11 cellular contexts compared by ENCODE assay signal in the genomic region with DNA sequence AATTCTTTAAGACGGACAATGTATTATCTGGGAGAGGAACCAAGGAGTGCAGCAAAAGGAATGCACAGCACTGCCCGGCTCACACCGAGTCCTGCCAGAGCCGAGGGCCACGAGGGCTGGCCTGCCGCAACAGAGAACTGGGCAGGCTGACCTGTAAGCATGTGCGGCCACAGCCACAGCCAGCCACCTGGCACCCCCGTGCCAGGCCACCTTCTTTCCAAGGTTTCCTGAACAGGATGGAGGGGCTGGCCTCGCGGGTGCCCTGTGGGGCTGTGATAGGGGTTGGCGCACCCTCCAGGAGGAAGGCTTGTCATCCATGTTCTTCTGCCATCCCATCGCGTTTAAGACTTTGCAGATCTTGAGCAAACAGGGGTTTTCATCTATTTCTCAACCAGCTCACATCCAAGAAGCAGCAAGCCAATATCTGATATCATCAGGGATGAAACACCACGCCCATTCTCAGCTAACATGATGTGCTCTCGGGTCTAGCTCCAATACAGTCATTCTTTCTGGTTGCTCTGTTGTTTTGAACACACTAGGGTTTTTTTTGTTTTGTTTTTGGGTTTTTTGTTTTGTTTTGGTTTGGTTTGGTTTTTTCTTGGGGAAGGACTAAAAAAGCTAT. TPM values are rescaled to one million over a fixed set of nuclear protein-coding genes. Genes with fewer than 3 reads are reported as not detected.
A peak's percentile ranks its signal among the peaks of the same experiment; 100 is the strongest.
DNase-seq lines count a peak whose midpoint lies in the region; ATAC-seq, FAIRE-seq and TF ChIP-seq lines count a peak whose summit lies in the region.
"Had no signal": no experiment of that assay in that cellular context is flagged by ENCODE, and none has a peak within 500 bp of the region (broad histone marks: within the 10 kb centered on the region; RNA-seq: fewer than 3 reads in every experiment).

No MANE protein-coding gene starts in this region.

- peak in 1 of 2 donors; percentile 14 for TF ChIP-seq POLR2A in gastrocnemius medialis (IDR thresholded peaks at IDR 0.05)

- H3K9me3 ChIP-seq in esophagus (ENCODE audit: control insufficient read depth in 2 of 2, insufficient read depth in 1 of 2, low read depth in 1 of 2, low read length in 1 of 2): no peaks in the 10 kb centered on the region
- H3K9me3 ChIP-seq in gastrocnemius medialis: no peaks in the 10 kb centered on the region

- ATAC-seq in gastrocnemius medialis: peak; percentile 52 to 61
- ATAC-seq in HG02588 (IDR thresholded peaks at IDR 0.05; ENCODE audit: unreplicated experiment): no peak
- ATAC-seq: T-cell had no signal

- WGBS in esophagus, 2 donors: 71 to 82% methylated on average over 15 of the region's 15 CpGs

- H3K27me3 ChIP-seq in esophagus (ENCODE audit: control insufficient read depth in 1 of 2, insufficient read depth in 2 of 2, low read length in 2 of 2) (no peaks in the 10 kb centered on the region), gastrocnemius medialis (no peaks in the 10 kb centered on the region)

- intact Hi-C loops in gastrocnemius medialis (cut with DNase I; ENCODE audit: low total_unique reads): no loop called here

- FAIRE-seq in RCC 7860 (lab: Jason Lieb, UNC): no peak

- peaks cover 0 to 6% of the 10 kb centered on the region in 2 donors for H3K36me3 ChIP-seq in esophagus (ENCODE audit: control insufficient read depth in 2 of 2, insufficient read depth in 2 of 2, low read length in 1 of 2)
- no peaks in the 10 kb centered on the region for H3K36me3 ChIP-seq in gastrocnemius medialis

- H3K4me3 ChIP-seq in esophagus (ENCODE audit: low read depth in 1 of 2, low read length in 2 of 2) (no peak overlapping the region), gastrocnemius medialis (no peak overlapping the region)

- in situ Hi-C loops in gastrocnemius medialis (cut with MboI; ENCODE audit: low sequenced_read_pairs in 4 of 4): no loop called here

- H3K4me1 ChIP-seq in esophagus (ENCODE audit: control insufficient read depth in 2 of 2, insufficient read depth in 2 of 2, low read length in 1 of 2): peaks cover 4 to 40% of the 10 kb centered on the region in 2 donors
- peaks cover 16 to 18% of the 10 kb centered on the region in 2 donors for H3K4me1 ChIP-seq in gastrocnemius medialis

- no peak for TF ChIP-seq CTCF in gastrocnemius medialis (IDR thresholded peaks at IDR 0.05 in 4 of 5, conservative IDR thresholded peaks at IDR 0.05 in 1 of 5)

- H3K27ac ChIP-seq in esophagus (ENCODE audit: low read depth in 2 of 2, low read length in 1 of 2) (peak overlapping the region; percentile 40 to 66), gastrocnemius medialis (peak overlapping the region in 3 of 4 donors; percentile 7 to 33 (median 25))

- DNase-seq in CD1c-positive myeloid dendritic cell (ENCODE audit: extremely low spot score) (peak; percentile 30), RCC 7860 (ENCODE audit: low spot score) (peak; percentile 4), gastrocnemius medialis (peak in 1 of 2 donors; percentile 29), cerebellar cortex (ENCODE audit: low spot score) (no peak), iPS-NIHi11 (ENCODE audit: low spot score) (no peak)
- no peak for DNase-seq in stimulated activated CD4-positive, alpha-beta T cell treated with anti-CD3 and anti-CD28 coated beads, Interleukin-2, amount 100 ng/mL, for 48 hours
- DNase-seq: COR-L47, NCI-H524 treated with DMSO at 0.1 percent for 48 hours, T-cell had no signal

RNA-seq across cellular contexts. Expression of gene CA12, which starts 10.2 kb away (rescaled TPM):
- polyA plus RNA-seq in esophagus: 10 to 100 TPM; 32.2 to 35.0 TPM
- 1 to 10 TPM in 1 of 4 donors, under 1 TPM in 1, not detected in 2; 0.10 to 1.7 TPM for total RNA-seq in gastrocnemius medialis

Comparison
In these comparisons a context has a peak if more than half of its experiments do, and no peak if none do; other contexts are left out.
1. DNase-seq: peak in CD1c-positive myeloid dendritic cell (single experiment) and RCC 7860 (single experiment); none in stimulated activated CD4-positive, alpha-beta T cell treated with anti-CD3 and anti-CD28 coated beads, Interleukin-2, amount 100 ng/mL, for 48 hours (0 of 2), cerebellar cortex (single experiment) and iPS-NIHi11 (single experiment).